ENCODE assay signal across 8 cellular contexts in genomic region chr5:133968057-133968993, GRCh38. TPM values are rescaled to one million over a fixed set of nuclear protein-coding genes. Genes with fewer than 3 reads are reported as not detected.
DNase-seq lines count a peak whose midpoint lies in the region; ATAC-seq and TF ChIP-seq lines count a peak whose summit lies in the region.

Gene C5orf15, minus strand, starts transcription at chr5:133968625. Its CDS starts 41 bp downstream, at chr5:133968584.

- BruUV-seq in PC-9 (replicated peaks; lab: Mats Ljungman, UMichigan): TSS peak; percentile 78

- H3K36me3 ChIP-seq in PC-9 (ENCODE audit: low read depth): peaks cover 14% of the 10 kb centered on the region; the same call in 1 of the 2 replicates

- H2AFZ ChIP-seq in PC-9: peak within 1 kb of the TSS; percentile 75

- H3K9me3 ChIP-seq in PC-9 (ENCODE audit: insufficient read depth, low read depth): no peaks in the 10 kb centered on the region

- POLR2A ChIA-PET in PC-9 (lab: Charles Lee; ENCODE audit: unreplicated experiment): interaction anchor here (0.7 kb wide), 1 partner anchor 1542 kb away, joined by 5 read pairs; no protein-coding TSS in a partner anchor

- H3F3A ChIP-seq in PC-9 (ENCODE audit: insufficient read depth, low read depth): peaks cover 39% of the 10 kb centered on the region

- peak; percentile 22 for DNase-seq in DMS153 treated with DMSO at 0.1 percent for 48 hours (lab: John Stamatoyannopoulos, UW; ENCODE audit: unreplicated experiment)
- peak; percentile 95 for DNase-seq in Jurkat, Clone E6-1 (ENCODE audit: low read depth, low spot score)
- DNase-seq in PC-9: peak; percentile 87 to 93
- peak; percentile 90 for DNase-seq in activated T-cell treated with anti-CD3 and anti-CD28 coated beads, Interleukin-2, amount 50 U/mL, for 1 hour
- DNase-seq in epithelial cell of proximal tubule (ENCODE audit: low read depth): no peak
- peak; percentile 96 for DNase-seq in mucosa of gallbladder (ENCODE audit: low spot score)
- DNase-seq in stimulated activated CD8-positive, alpha-beta memory T cell treated with anti-CD3 and anti-CD28 coated beads, Interleukin-4, amount 100 ng/mL, for 4 hours (ENCODE audit: low read depth in 2 of 2, low spot score in 1 of 2): peak; percentile 73 to 82

- no peaks in the 10 kb centered on the region for H3K27me3 ChIP-seq in PC-9 (ENCODE audit: insufficient read depth, low read depth)

- H3K4me1 ChIP-seq in PC-9 (replicated peaks; ENCODE audit: insufficient read depth): peaks cover 16% of the 10 kb centered on the region; the same call in 1 of the 2 replicates

- ATAC-seq in GM21619 (IDR thresholded peaks at IDR 0.05; ENCODE audit: unreplicated experiment): peak; percentile 96

- CTCF ChIA-PET in PC-9 (lab: Charles Lee): interaction anchor here (1.1 kb wide), 1 partner anchor 58 kb away, joined by 6 read pairs; no protein-coding TSS in a partner anchor

- H3K27ac ChIP-seq in PC-9: peak within 1 kb of the TSS; percentile 32

- no peak for TF ChIP-seq CTCF in PC-9 (conservative IDR thresholded peaks at IDR 0.05)
- TF ChIP-seq CTCF in epithelial cell of proximal tubule (conservative IDR thresholded peaks at IDR 0.05; ENCODE audit: low read depth, low read length): no peak

- intact Hi-C loops in PC-9 (cut with micrococcal nuclease; ENCODE audit: unreplicated experiment): no loop called here

- H3K9me2 ChIP-seq in PC-9 (ENCODE audit: insufficient read depth): no peaks in the 10 kb centered on the region

- peaks cover 49% of the 10 kb centered on the region for H3K79me2 ChIP-seq in PC-9 (ENCODE audit: low read depth)

- H4K20me1 ChIP-seq in PC-9 (ENCODE audit: insufficient read depth): no peaks in the 10 kb centered on the region

- peak within 1 kb of the TSS; percentile 96 for H3K4me3 ChIP-seq in Jurkat, Clone E6-1 (ENCODE audit: low read length)
- H3K4me3 ChIP-seq in PC-9: peak within 1 kb of the TSS; percentile 74
- H3K4me3 ChIP-seq in epithelial cell of proximal tubule (ENCODE audit: low read depth, low read length): peak within 1 kb of the TSS; percentile 98

- peak within 1 kb of the TSS; percentile 87 for H3K4me2 ChIP-seq in PC-9

RNA-seq across cellular contexts. Expression of gene C5orf15, which starts in this region (rescaled TPM):
- polyA plus RNA-seq in Jurkat, Clone E6-1 (2012; ENCODE audit: insufficient read depth, insufficient read length): 33.2 TPM
- total RNA-seq in PC-9 (2021) (24.4 and 45.0 TPM in 2 replicates), epithelial cell of proximal tubule (71.1 and 73.2 TPM in 2 replicates), mucosa of gallbladder (39.0 TPM)
